In the genomic region with DNA sequence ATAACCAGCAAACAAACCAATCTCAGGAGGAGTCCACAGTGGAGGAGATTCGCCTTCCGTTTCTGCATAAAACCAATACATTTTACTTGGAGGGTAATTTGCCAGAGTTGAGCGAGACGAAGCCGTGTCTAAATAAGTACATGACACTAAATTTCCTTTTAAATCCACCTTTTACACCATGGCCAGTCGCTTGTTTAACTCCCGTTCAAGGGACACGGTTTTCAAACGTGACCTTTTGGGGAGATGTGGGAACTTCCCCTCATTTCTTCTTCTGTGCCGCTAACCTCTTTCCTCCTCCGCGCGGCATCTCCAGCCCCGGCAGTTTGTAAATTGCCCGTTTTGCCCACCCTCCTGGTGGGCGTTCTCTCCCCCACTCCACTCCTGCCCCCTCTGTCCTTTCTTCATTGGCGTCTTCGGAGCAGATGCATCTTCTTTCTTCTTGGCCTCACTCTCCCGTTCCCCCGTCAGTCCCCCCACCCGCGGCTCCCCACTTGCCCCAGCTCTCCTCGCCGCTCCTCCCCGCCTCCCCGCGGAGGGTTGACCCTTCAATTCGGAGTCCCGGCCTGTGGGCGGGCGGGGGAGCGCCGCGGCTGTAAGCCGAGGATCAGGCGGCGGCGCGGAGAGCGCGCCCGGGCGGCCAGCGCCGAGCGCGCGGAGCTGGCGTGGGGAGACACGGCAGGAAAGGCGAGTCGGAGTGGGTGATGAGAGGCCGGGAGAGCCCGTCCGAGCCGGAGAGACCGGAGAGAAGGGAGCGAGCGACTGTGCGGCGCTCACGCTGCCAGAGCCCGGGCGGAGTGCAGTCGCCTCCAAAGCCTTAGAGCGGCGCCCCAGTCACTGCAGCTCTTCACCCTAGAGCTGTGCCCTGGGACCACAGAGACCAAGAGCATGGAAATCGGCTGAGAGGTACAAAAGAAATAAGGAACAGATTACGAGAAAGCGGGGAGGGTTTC, we compare ENCODE assay signal across 8 cellular contexts. TPM values are rescaled to one million over a fixed set of nuclear protein-coding genes. Genes with fewer than 3 reads are reported as not detected.
DNase-seq lines count a peak whose midpoint lies in the region; ATAC-seq and TF ChIP-seq lines count a peak whose summit lies in the region.

A gene (plus strand): TSS at position 584 of the 950 bp plus-strand sequence.

- no peaks in the 10 kb centered on the region for H3K9me3 Mint-ChIP-seq in Caco-2 (ENCODE audit: unreplicated experiment)
- no peaks in the 10 kb centered on the region for H3K9me3 Mint-ChIP-seq in endothelial cell (ENCODE audit: unreplicated experiment)

- H3K27me3 Mint-ChIP-seq in Caco-2 (ENCODE audit: insufficient read depth, unreplicated experiment) (peaks cover 37% of the 10 kb centered on the region), endothelial cell (ENCODE audit: unreplicated experiment) (peaks cover 6% of the 10 kb centered on the region)

- intact Hi-C loops in Caco-2 (cut with micrococcal nuclease; ENCODE audit: unreplicated experiment) = no loop called here
- intact Hi-C loops in OCI-LY7 (cut with micrococcal nuclease; ENCODE audit: unreplicated experiment) = no loop called here

- no peaks in the 10 kb centered on the region for H4K20me1 ChIP-seq in OCI-LY7 (ENCODE audit: insufficient read depth, low read length)

- H2AFZ ChIP-seq in OCI-LY7 (ENCODE audit: low read length) = no peak within 1 kb of the TSS

- CTCF ChIA-PET in Caco-2 (lab: Charles Lee) (no interaction called here), OCI-LY7 (lab: Charles Lee; ENCODE audit: unreplicated experiment) (no interaction called here)

- DNase-seq in Caco-2 = no peak
- DNase-seq in Kasumi-1 (lab: John Stamatoyannopoulos, UW) = peak; percentile 11 to 32
- peak; percentile 58 for DNase-seq in SW480 (ENCODE audit: low spot score)
- DNase-seq in endothelial cell (ENCODE audit: low spot score) = peak; percentile 71
- peak; percentile 59 to 89 for DNase-seq in lung microvascular endothelial cell (ENCODE audit: low read depth in 2 of 2)
- peak; percentile 68 for DNase-seq in stromal cell of bone marrow (ENCODE audit: low read depth)
- DNase-seq in OCI-LY7 (ENCODE audit: low spot score) = no peak

- H3K27ac Mint-ChIP-seq in Caco-2 (ENCODE audit: unreplicated experiment) (no peak within 1 kb of the TSS), endothelial cell (ENCODE audit: unreplicated experiment) (peak within 1 kb of the TSS; percentile 81)

- H3K4me3 Mint-ChIP-seq in Caco-2 (ENCODE audit: unreplicated experiment) = peak within 1 kb of the TSS; percentile 79
- peak within 1 kb of the TSS; percentile 95 for H3K4me3 Mint-ChIP-seq in endothelial cell (ENCODE audit: unreplicated experiment)

- TF ChIP-seq CTCF in Caco-2 (IDR thresholded peaks at IDR 0.05; ENCODE audit: insufficient read depth in 1 of 2, low read depth in 1 of 2, low read length in 1 of 2, severe bottlenecking in 1 of 2, unreplicated experiment in 1 of 2) = no peak
- no peak for TF ChIP-seq CTCF in endothelial cell (IDR thresholded peaks at IDR 0.05; ENCODE audit: unreplicated experiment)
- TF ChIP-seq CTCF in OCI-LY7 (conservative IDR thresholded peaks at IDR 0.05; ENCODE audit: low read length) = no peak

- H3K4me1 ChIP-seq in Caco-2 = peaks cover 7% of the 10 kb centered on the region; the same call in 1 of the 2 replicates
- no peaks in the 10 kb centered on the region for H3K4me1 ChIP-seq in OCI-LY7 (ENCODE audit: insufficient read depth, low read length, poor library complexity, severe bottlenecking)

- H3K4me1 Mint-ChIP-seq in Caco-2 (ENCODE audit: low read depth, unreplicated experiment) (peaks cover 18% of the 10 kb centered on the region), endothelial cell (ENCODE audit: unreplicated experiment) (peaks cover 46% of the 10 kb centered on the region)

- H3K9me3 ChIP-seq in Caco-2 (no peaks in the 10 kb centered on the region), OCI-LY7 (ENCODE audit: low read length) (no peaks in the 10 kb centered on the region)

- H3K79me2 ChIP-seq in OCI-LY7 (ENCODE audit: insufficient read depth, low read depth, low read length) = no peaks in the 10 kb centered on the region

- no peak for ATAC-seq in GM18511 (IDR thresholded peaks at IDR 0.05; ENCODE audit: unreplicated experiment)

- H3K27ac ChIP-seq in OCI-LY7 (ENCODE audit: low read depth, low read length, poor library complexity, severe bottlenecking) = no peak within 1 kb of the TSS

- BruUV-seq in Caco-2 (replicated peaks; lab: Mats Ljungman, UMichigan) = no TSS peak
- BruUV-seq in OCI-LY7 (replicated peaks; lab: Mats Ljungman, UMichigan) = no TSS peak

- H3K4me2 ChIP-seq in OCI-LY7 (ENCODE audit: low read length) = no peak within 1 kb of the TSS

- no peaks in the 10 kb centered on the region for H3K9me2 ChIP-seq in OCI-LY7 (ENCODE audit: insufficient read depth, low read length)

- H3K4me3 ChIP-seq in Caco-2 (ENCODE audit: low read depth, low read length) (no peak within 1 kb of the TSS), OCI-LY7 (ENCODE audit: low read depth, low read length, poor library complexity, severe bottlenecking) (no peak within 1 kb of the TSS)

- no peaks in the 10 kb centered on the region for H3K36me3 ChIP-seq in Caco-2 (ENCODE audit: control insufficient read depth, insufficient read depth, low read length)
- no peaks in the 10 kb centered on the region for H3K36me3 ChIP-seq in OCI-LY7 (ENCODE audit: insufficient read depth, low read length)

- H3K27me3 ChIP-seq in Caco-2 (replicated peaks; ENCODE audit: control insufficient read depth, insufficient read depth, low read length) = peaks cover 2% of the 10 kb centered on the region

- H3K36me3 Mint-ChIP-seq in Caco-2 (ENCODE audit: insufficient read depth, unreplicated experiment) = no peaks in the 10 kb centered on the region
- peaks cover 9% of the 10 kb centered on the region for H3K36me3 Mint-ChIP-seq in endothelial cell (ENCODE audit: low read depth, unreplicated experiment)

- POLR2A ChIA-PET in Caco-2 (lab: Charles Lee) (no interaction called here), OCI-LY7 (lab: Charles Lee) (no interaction called here)

RNA-seq across cellular contexts. Expression of the gene that starts here (rescaled TPM):
- total RNA-seq in Caco-2 (2022) = not detected in 2 replicates
- 27.6 TPM for total RNA-seq in endothelial cell (ENCODE audit: unreplicated experiment)
- total RNA-seq in lung microvascular endothelial cell = 0.20 and 0.65 TPM in 2 replicates
- not detected in 2 replicates for total RNA-seq in OCI-LY7 (2014; rRNA removed; shearing (Covaris generic))
- total RNA-seq in OCI-LY7 (2022) = not detected in 2 replicates

Comparison
In these comparisons a context has a peak if more than half of its experiments do, and no peak if none do; other contexts are left out.
1. RNA of the gene that starts here (total RNA-seq): 27.6 TPM in endothelial cell (single experiment); 0.20 to 0.65 TPM in lung microvascular endothelial cell, not detected in Caco-2 and not detected in OCI-LY7; every median in the first group is over 10 times any median in the second.
2. Peak in DNase-seq in lung microvascular endothelial cell; RNA of the gene not detected or under 1 TPM.
3. DNase-seq: peak in Kasumi-1 (2 of 2), SW480 (single experiment), endothelial cell (single experiment) and stromal cell of bone marrow (single experiment); none in Caco-2 (0 of 2) and OCI-LY7 (single experiment).